ENCODE assay signal across 13 cellular contexts in genomic region chr13:113860051-113860471, GRCh38. TPM values are rescaled to one million over a fixed set of nuclear protein-coding genes. Genes with fewer than 3 reads are reported as not detected.
A peak's percentile ranks its signal among the peaks of the same experiment; 100 is the strongest.
DNase-seq lines count a peak whose midpoint lies in the region; ATAC-seq and TF ChIP-seq lines count a peak whose summit lies in the region.
"Had no signal": no experiment of that assay in that cellular context is flagged by ENCODE, and none has a peak within 500 bp of the region (broad histone marks: within the 10 kb centered on the region; RNA-seq: fewer than 3 reads in every experiment).

No MANE protein-coding gene starts in this region.

- TF ChIP-seq EP300 in gastroesophageal sphincter (IDR thresholded peaks at IDR 0.05) (no peak), ovary (IDR thresholded peaks at IDR 0.05) (no peak)

- no peaks in the 10 kb centered on the region for H3K27me3 ChIP-seq in Peyer's patch
- no peaks in the 10 kb centered on the region for H3K27me3 ChIP-seq in gastroesophageal sphincter
- no peaks in the 10 kb centered on the region for H3K27me3 ChIP-seq in ovary

- H3K36me3 ChIP-seq in Peyer's patch (no peaks in the 10 kb centered on the region), gastroesophageal sphincter (peaks cover 0 to 11% of the 10 kb centered on the region in 2 donors), ovary (no peaks in the 10 kb centered on the region)

- TF ChIP-seq CTCF in Peyer's patch (IDR thresholded peaks at IDR 0.05) = peak in 2 of 6 experiments; percentile 5 to 8
- TF ChIP-seq CTCF in gastroesophageal sphincter (IDR thresholded peaks at IDR 0.05) = no peak
- no peak for TF ChIP-seq CTCF in ovary (IDR thresholded peaks at IDR 0.05)

- peak; percentile 73 for DNase-seq in ELF-1 (ENCODE audit: low read depth, low spot score)
- peak in 2 of 3 donors; percentile 84 to 85 for DNase-seq in Peyer's patch
- DNase-seq in ovary = peak in 4 of 5 donors; percentile 5 to 37 (median 16)
- DNase-seq in GDM1 (lab: John Stamatoyannopoulos, UW) = no peak
- no peak for DNase-seq in kidney tubule cell (ENCODE audit: low spot score)
- DNase-seq in SK-N-DZ (ENCODE audit: low spot score) = no peak
- DNase-seq: activated CD4-positive, alpha-beta T cell treated with anti-CD3 and anti-CD28 coated beads, Interleukin-2, amount 50 U/mL, for 4 hours; amygdala; stimulated activated naive CD8-positive, alpha-beta T cell treated with anti-CD3 and anti-CD28 coated beads, Interleukin-15, Interleukin-2, amounts not matched to agents 100 U/mL and 50 U/mL, for 24 hours had no signal

- H3K27ac ChIP-seq in Peyer's patch (peak overlapping the region in 3 of 4 donors; percentile 68 to 93 (median 89)), gastroesophageal sphincter (peak overlapping the region in 3 of 4 donors; percentile 93 to 98 (median 98)), ovary (no peak overlapping the region)
- H3K27ac ChIP-seq: C4-2B, SK-N-MC had no signal

- ATAC-seq in gastroesophageal sphincter = no peak
- no peak for ATAC-seq in GM19395 (IDR thresholded peaks at IDR 0.05; ENCODE audit: unreplicated experiment)
- ATAC-seq: stimulated activated naive CD8-positive, alpha-beta T cell treated with anti-CD3 and anti-CD28 coated beads, Interleukin-15, Interleukin-2, amounts not matched to agents 100 U/mL and 50 U/mL, for 24 hours had no signal

- TF ChIP-seq POLR2A in Peyer's patch (IDR thresholded peaks at IDR 0.05) (no peak), gastroesophageal sphincter (IDR thresholded peaks at IDR 0.05) (no peak), ovary (IDR thresholded peaks at IDR 0.05) (no peak)

- H3K9me3 ChIP-seq in Peyer's patch = no peaks in the 10 kb centered on the region
- no peaks in the 10 kb centered on the region for H3K9me3 ChIP-seq in gastroesophageal sphincter
- H3K9me3 ChIP-seq in ovary = no peaks in the 10 kb centered on the region

- intact Hi-C loops in ovary (cut with DNase I) = loop anchor here (5.0 kb wide), 2 partner anchors 38 to 67 kb away; no protein-coding TSS in a partner anchor

- peak overlapping the region in 2 of 4 donors; percentile 11 to 27 for H3K4me3 ChIP-seq in Peyer's patch
- H3K4me3 ChIP-seq in gastroesophageal sphincter = no peak overlapping the region
- H3K4me3 ChIP-seq in ovary = no peak overlapping the region
- H3K4me3 ChIP-seq: SK-N-MC had no signal

- H3K4me1 ChIP-seq in Peyer's patch (peaks cover 11 to 69% (median 19%) of the 10 kb centered on the region in 4 donors), gastroesophageal sphincter (peaks cover 0 to 92% (median 41%) of the 10 kb centered on the region in 3 donors), ovary (ENCODE audit: insufficient read depth) (peaks cover 40% of the 10 kb centered on the region)

- 80 to 92% methylated on average over 2 to 9 of the region's 10 CpGs for WGBS in gastroesophageal sphincter (ENCODE audit: low coverage in 1 of 2), 2 donors
- 51 to 63% (median 59%) methylated on average over 10 of the region's 10 CpGs for WGBS in ovary, 3 donors

RNA-seq across cellular contexts. Expression of gene GAS6, which starts 3.8 kb away (rescaled TPM):
- total RNA-seq in Peyer's patch (100 to 1,000 TPM; 132 to 226 (median 154) TPM), gastroesophageal sphincter (100 to 1,000 TPM; 132 to 392 (median 217) TPM), ovary (100 to 1,000 TPM in 6 of 7 donors, 10 to 100 TPM in 1; 98.3 to 336 (median 143) TPM)
- polyA plus RNA-seq in ovary = 100 to 1,000 TPM in 1 of 2 donors, 10 to 100 TPM in 1; 44.9 to 183 TPM
- 2.2 and 3.3 TPM in 2 replicates for polyA plus RNA-seq in SK-N-DZ (2014; cell fraction: cytosol; rRNA removed)
- polyA plus RNA-seq in SK-N-DZ (2014; cell fraction: nucleus; rRNA removed) = 9.1 and 12.5 TPM in 2 replicates

Comparison
In these comparisons a context has a peak if more than half of its experiments do, and no peak if none do; other contexts are left out.
1. DNase-seq: peak in ELF-1 (single experiment), Peyer's patch (2 of 3) and ovary (4 of 5); none in GDM1 (single experiment), kidney tubule cell (single experiment) and SK-N-DZ (single experiment).
2. H3K27ac ChIP-seq: peak in Peyer's patch (3 of 4) and gastroesophageal sphincter (3 of 4); none in ovary (0 of 2).